11 cellular contexts compared by ENCODE assay signal in the genomic region with DNA sequence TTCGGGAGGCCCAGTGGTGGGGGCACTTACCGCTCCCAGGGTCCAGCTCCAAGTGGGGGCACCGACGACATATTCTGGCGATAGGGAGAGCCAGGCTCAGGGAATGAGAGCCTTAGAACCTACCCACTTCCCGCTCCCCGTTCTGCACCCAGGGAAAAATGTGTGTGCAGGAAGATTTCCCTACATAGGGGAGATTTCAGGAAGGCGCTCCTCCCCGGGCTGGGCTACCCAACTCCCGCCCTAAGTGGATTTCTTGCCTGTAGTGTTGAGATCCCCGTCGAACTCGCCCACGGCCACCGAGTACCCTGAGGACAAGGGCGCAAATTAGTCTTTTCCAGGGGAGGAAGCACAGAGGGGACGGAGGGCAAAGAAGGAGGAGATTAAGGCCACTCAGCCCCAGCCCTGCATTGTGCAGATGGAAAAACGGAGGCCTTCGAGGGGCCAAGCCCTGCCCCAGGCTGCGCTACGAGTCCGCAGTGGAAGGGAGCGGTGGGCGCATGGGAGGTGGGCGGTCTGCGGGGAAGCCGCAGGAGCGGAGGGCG. TPM values are rescaled to one million over a fixed set of nuclear protein-coding genes. Genes with fewer than 3 reads are reported as not detected.
DNase-seq lines count a peak whose midpoint lies in the region; ATAC-seq and TF ChIP-seq lines count a peak whose summit lies in the region.
"Had no signal": no experiment of that assay in that cellular context is flagged by ENCODE, and none has a peak within 500 bp of the region (broad histone marks: within the 10 kb centered on the region; RNA-seq: fewer than 3 reads in every experiment).

No MANE protein-coding gene starts in this region.

- H3K27ac ChIP-seq in left ventricle myocardium inferior (replicated peaks), result no peak overlapping the region
- H3K27ac ChIP-seq in breast epithelium, result no peak overlapping the region
- no peak overlapping the region for H3K27ac ChIP-seq in mesodermal cell (ENCODE audit: low read depth, low read length, severe bottlenecking)

- no peak for TF ChIP-seq POLR2A in breast epithelium (IDR thresholded peaks at IDR 0.05)

- peak overlapping the region; percentile 72 for H3K4me3 ChIP-seq in left ventricle myocardium inferior
- H3K4me3 ChIP-seq in breast epithelium, result peak overlapping the region in 2 of 3 donors; percentile 58 to 65
- H3K4me3 ChIP-seq in mesodermal cell (ENCODE audit: extremely low read depth, insufficient read depth, low read length, poor library complexity, severe bottlenecking), result peak overlapping the region; percentile 39

- ATAC-seq in Right ventricle myocardium inferior, result no peak

- H3K36me3 ChIP-seq in left ventricle myocardium inferior (no peaks in the 10 kb centered on the region), breast epithelium (no peaks in the 10 kb centered on the region), mesodermal cell (ENCODE audit: control insufficient read depth, insufficient read depth, low read length) (no peaks in the 10 kb centered on the region)

- 43 to 49% methylated on average over 17 to 24 of the region's 29 CpGs for WGBS in mesodermal cell (ENCODE audit: insufficient coverage in 2 of 2), 2 experiments

- intact Hi-C loops in left ventricle myocardium inferior (cut with micrococcal nuclease), result no loop called here
- intact Hi-C loops in Right ventricle myocardium inferior (cut with DNase I), result no loop called here
- intact Hi-C loops in breast epithelium (cut with DNase I; ENCODE audit: low total_unique reads), result no loop called here

- H3K4me1 ChIP-seq in left ventricle myocardium inferior, result peaks cover 21% of the 10 kb centered on the region
- H3K4me1 ChIP-seq in breast epithelium, result no peaks in the 10 kb centered on the region
- H3K4me1 ChIP-seq in mesodermal cell (ENCODE audit: control insufficient read depth, insufficient read depth, low read length, poor library complexity, severe bottlenecking), result no peaks in the 10 kb centered on the region

- H3K9me3 ChIP-seq in left ventricle myocardium inferior (replicated peaks), result no peaks in the 10 kb centered on the region
- no peaks in the 10 kb centered on the region for H3K9me3 ChIP-seq in breast epithelium
- no peaks in the 10 kb centered on the region for H3K9me3 ChIP-seq in mesodermal cell (ENCODE audit: control insufficient read depth, low read length)

- H3K27me3 ChIP-seq in left ventricle myocardium inferior (ENCODE audit: low read depth), result peaks cover 41% of the 10 kb centered on the region
- H3K27me3 ChIP-seq in breast epithelium, result no peaks in the 10 kb centered on the region

- DNase-seq in left ventricle myocardium inferior (no peak), Right ventricle myocardium inferior (ENCODE audit: missing footprints) (no peak), breast epithelium (ENCODE audit: low spot score in 2 of 2) (no peak), SK-N-DZ (ENCODE audit: low spot score) (no peak), OCI-M1 (lab: John Stamatoyannopoulos, UW) (no peak), HuH-7.5 (ENCODE audit: low spot score) (no peak)
- no peak for DNase-seq in NK-92 treated with Interleukin-12 subunit alpha and Interleukin-12 subunit beta, amount 100 ng/mL, for 24 hours (lab: John Stamatoyannopoulos, UW)
- DNase-seq: activated gamma-delta T cell treated with Interleukin-2 at 50 U/mL for 16 hours, NCI-H2107 had no signal

- TF ChIP-seq CTCF in left ventricle myocardium inferior (IDR thresholded peaks at IDR 0.05; ENCODE audit: borderline replicate concordance) (no peak), breast epithelium (IDR thresholded peaks at IDR 0.05) (no peak)

RNA-seq across cellular contexts. Expression of gene ITGA2B, which starts 5.1 kb away (rescaled TPM):
- total RNA-seq in left ventricle myocardium inferior (0.91 TPM), Right ventricle myocardium inferior (0.78 TPM), breast epithelium (1 to 10 TPM in 2 of 3 donors, under 1 TPM in 1; 0.66 to 1.2 (median 1.1) TPM)
- 7.7 TPM for polyA plus RNA-seq in mesodermal cell (2013, experiment 1 of 2)
- 5.1 TPM for polyA plus RNA-seq in mesodermal cell (2013, experiment 2 of 2)
- 4.4 and 7.4 TPM in 2 replicates for polyA plus RNA-seq in SK-N-DZ (2014; cell fraction: cytosol; rRNA removed)
- 8.1 and 19.5 TPM in 2 replicates for polyA plus RNA-seq in SK-N-DZ (2014; cell fraction: nucleus; rRNA removed)
- total RNA-seq: myocyte had no signal

RNA-seq across cellular contexts. Expression of gene FAM171A2, which starts 20.7 kb away (rescaled TPM):
- total RNA-seq in left ventricle myocardium inferior, result 0.55 TPM
- 0.70 TPM for total RNA-seq in Right ventricle myocardium inferior
- total RNA-seq in breast epithelium, result 1 to 10 TPM in 2 of 3 donors, under 1 TPM in 1; 0.88 to 2.9 (median 2.7) TPM
- 29.0 TPM for polyA plus RNA-seq in mesodermal cell (2013, experiment 1 of 2)
- polyA plus RNA-seq in mesodermal cell (2013, experiment 2 of 2), result 23.7 TPM
- 56.5 and 58.8 TPM in 2 replicates for polyA plus RNA-seq in SK-N-DZ (2014; cell fraction: cytosol; rRNA removed)
- polyA plus RNA-seq in SK-N-DZ (2014; cell fraction: nucleus; rRNA removed), result 32.7 and 44.7 TPM in 2 replicates

RNA-seq across cellular contexts. Expression of gene GRN, which starts 39.2 kb away (rescaled TPM):
- 160 TPM for total RNA-seq in left ventricle myocardium inferior
- total RNA-seq in Right ventricle myocardium inferior, result 150 TPM
- 100 to 1,000 TPM; 166 to 372 (median 252) TPM for total RNA-seq in breast epithelium
- 226 TPM for polyA plus RNA-seq in mesodermal cell (2013, experiment 1 of 2)
- polyA plus RNA-seq in mesodermal cell (2013, experiment 2 of 2), result 189 TPM
- polyA plus RNA-seq in SK-N-DZ (2014; cell fraction: cytosol; rRNA removed), result 85.7 and 87.8 TPM in 2 replicates
- polyA plus RNA-seq in SK-N-DZ (2014; cell fraction: nucleus; rRNA removed), result 83.0 and 119 TPM in 2 replicates

RNA-seq across cellular contexts. Expression of gene SLC25A39, which starts 59.7 kb away (rescaled TPM):
- 46.7 TPM for total RNA-seq in left ventricle myocardium inferior
- total RNA-seq in Right ventricle myocardium inferior, result 50.6 TPM
- total RNA-seq in breast epithelium, result 10 to 100 TPM; 53.1 to 88.2 (median 64.2) TPM
- 91.8 TPM for polyA plus RNA-seq in mesodermal cell (2013, experiment 1 of 2)
- 80.3 TPM for polyA plus RNA-seq in mesodermal cell (2013, experiment 2 of 2)
- 174 and 211 TPM in 2 replicates for polyA plus RNA-seq in SK-N-DZ (2014; cell fraction: cytosol; rRNA removed)
- 298 and 413 TPM in 2 replicates for polyA plus RNA-seq in SK-N-DZ (2014; cell fraction: nucleus; rRNA removed)
